Comparison of ENCODE assay signal across 1 cellular context in the genomic region with DNA sequence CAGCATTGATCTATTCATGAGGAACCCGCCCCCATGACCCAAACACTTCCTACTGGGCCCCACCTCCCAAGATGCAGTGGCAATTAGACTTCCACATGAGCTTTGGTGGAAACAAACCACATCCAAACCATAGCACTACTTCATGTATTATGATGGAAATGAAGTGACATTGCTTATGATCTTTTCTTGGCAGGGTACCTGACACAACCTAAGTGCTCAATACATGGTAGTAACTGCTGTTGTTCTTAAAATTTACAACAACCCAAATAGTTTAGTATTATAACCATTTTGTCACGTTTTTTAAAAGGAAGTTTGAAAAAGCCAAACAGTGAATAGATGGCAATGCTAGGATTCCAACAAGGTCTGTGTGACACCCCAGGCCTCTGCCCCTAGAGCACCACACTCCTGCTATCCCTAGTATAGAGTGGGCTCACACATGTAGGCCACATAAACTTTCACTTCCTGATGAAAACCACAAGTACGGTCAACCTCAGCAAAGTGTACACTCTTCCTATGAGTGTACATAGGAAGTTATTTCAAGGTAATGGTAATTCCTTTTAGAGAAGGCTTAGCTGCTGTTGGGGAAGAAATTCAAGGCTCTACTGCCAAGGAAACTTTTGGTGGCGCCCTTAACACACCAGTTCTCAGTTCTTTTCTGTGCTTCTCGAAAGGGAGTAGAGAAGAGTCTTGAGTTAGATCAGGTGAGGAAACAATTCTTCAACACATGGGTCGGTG.
TF ChIP-seq lines count a peak whose summit lies in the region.

No MANE protein-coding gene starts in this region.

TF ChIP-seq in GM23338, 12 proteins besides CTCF, POLR2A, EP300 and RAD21 (continued from another document):
- TF ChIP-seq, protein P1, sequence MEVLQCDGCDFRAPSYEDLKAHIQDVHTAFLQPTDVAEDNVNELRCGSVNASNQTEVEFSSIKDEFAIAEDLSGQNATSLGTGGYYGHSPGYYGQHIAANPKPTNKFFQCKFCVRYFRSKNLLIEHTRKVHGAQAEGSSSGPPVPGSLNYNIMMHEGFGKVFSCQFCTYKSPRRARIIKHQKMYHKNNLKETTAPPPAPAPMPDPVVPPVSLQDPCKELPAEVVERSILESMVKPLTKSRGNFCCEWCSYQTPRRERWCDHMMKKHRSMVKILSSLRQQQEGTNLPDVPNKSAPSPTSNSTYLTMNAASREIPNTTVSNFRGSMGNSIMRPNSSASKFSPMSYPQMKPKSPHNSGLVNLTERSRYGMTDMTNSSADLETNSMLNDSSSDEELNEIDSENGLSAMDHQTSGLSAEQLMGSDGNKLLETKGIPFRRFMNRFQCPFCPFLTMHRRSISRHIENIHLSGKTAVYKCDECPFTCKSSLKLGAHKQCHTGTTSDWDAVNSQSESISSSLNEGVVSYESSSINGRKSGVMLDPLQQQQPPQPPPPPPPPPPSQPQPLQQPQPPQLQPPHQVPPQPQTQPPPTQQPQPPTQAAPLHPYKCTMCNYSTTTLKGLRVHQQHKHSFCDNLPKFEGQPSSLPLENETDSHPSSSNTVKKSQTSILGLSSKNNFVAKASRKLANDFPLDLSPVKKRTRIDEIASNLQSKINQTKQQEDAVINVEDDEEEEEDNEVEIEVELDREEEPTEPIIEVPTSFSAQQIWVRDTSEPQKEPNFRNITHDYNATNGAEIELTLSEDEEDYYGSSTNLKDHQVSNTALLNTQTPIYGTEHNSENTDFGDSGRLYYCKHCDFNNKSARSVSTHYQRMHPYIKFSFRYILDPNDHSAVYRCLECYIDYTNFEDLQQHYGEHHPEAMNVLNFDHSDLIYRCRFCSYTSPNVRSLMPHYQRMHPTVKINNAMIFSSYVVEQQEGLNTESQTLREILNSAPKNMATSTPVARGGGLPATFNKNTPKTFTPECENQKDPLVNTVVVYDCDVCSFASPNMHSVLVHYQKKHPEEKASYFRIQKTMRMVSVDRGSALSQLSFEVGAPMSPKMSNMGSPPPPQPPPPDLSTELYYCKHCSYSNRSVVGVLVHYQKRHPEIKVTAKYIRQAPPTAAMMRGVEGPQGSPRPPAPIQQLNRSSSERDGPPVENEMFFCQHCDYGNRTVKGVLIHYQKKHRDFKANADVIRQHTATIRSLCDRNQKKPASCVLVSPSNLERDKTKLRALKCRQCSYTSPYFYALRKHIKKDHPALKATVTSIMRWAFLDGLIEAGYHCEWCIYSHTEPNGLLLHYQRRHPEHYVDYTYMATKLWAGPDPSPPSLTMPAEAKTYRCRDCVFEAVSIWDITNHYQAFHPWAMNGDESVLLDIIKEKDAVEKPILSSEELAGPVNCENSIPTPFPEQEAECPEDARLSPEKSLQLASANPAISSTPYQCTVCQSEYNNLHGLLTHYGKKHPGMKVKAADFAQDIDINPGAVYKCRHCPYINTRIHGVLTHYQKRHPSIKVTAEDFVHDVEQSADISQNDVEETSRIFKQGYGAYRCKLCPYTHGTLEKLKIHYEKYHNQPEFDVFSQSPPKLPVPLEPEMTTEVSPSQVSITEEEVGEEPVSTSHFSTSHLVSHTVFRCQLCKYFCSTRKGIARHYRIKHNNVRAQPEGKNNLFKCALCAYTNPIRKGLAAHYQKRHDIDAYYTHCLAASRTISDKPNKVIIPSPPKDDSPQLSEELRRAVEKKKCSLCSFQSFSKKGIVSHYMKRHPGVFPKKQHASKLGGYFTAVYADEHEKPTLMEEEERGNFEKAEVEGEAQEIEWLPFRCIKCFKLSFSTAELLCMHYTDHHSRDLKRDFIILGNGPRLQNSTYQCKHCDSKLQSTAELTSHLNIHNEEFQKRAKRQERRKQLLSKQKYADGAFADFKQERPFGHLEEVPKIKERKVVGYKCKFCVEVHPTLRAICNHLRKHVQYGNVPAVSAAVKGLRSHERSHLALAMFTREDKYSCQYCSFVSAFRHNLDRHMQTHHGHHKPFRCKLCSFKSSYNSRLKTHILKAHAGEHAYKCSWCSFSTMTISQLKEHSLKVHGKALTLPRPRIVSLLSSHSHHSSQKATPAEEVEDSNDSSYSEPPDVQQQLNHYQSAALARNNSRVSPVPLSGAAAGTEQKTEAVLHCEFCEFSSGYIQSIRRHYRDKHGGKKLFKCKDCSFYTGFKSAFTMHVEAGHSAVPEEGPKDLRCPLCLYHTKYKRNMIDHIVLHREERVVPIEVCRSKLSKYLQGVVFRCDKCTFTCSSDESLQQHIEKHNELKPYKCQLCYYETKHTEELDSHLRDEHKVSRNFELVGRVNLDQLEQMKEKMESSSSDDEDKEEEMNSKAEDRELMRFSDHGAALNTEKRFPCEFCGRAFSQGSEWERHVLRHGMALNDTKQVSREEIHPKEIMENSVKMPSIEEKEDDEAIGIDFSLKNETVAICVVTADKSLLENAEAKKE (CRISPR knock-in tag; IDR thresholded peaks at IDR 0.05), result no peak
- TF ChIP-seq CREB1 (CRISPR knock-in tag; IDR thresholded peaks at IDR 0.05; ENCODE audit: low read depth) (no peak), ZNF331 (CRISPR knock-in tag; IDR thresholded peaks at IDR 0.05; ENCODE audit: low read depth) (no peak), JUNB (IDR thresholded peaks at IDR 0.05; ENCODE audit: unreplicated experiment) (no peak)
- TF ChIP-seq, protein P2, sequence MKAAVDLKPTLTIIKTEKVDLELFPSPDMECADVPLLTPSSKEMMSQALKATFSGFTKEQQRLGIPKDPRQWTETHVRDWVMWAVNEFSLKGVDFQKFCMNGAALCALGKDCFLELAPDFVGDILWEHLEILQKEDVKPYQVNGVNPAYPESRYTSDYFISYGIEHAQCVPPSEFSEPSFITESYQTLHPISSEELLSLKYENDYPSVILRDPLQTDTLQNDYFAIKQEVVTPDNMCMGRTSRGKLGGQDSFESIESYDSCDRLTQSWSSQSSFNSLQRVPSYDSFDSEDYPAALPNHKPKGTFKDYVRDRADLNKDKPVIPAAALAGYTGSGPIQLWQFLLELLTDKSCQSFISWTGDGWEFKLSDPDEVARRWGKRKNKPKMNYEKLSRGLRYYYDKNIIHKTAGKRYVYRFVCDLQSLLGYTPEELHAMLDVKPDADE (IDR thresholded peaks at IDR 0.05), result no peak
- TF ChIP-seq, protein P3, sequence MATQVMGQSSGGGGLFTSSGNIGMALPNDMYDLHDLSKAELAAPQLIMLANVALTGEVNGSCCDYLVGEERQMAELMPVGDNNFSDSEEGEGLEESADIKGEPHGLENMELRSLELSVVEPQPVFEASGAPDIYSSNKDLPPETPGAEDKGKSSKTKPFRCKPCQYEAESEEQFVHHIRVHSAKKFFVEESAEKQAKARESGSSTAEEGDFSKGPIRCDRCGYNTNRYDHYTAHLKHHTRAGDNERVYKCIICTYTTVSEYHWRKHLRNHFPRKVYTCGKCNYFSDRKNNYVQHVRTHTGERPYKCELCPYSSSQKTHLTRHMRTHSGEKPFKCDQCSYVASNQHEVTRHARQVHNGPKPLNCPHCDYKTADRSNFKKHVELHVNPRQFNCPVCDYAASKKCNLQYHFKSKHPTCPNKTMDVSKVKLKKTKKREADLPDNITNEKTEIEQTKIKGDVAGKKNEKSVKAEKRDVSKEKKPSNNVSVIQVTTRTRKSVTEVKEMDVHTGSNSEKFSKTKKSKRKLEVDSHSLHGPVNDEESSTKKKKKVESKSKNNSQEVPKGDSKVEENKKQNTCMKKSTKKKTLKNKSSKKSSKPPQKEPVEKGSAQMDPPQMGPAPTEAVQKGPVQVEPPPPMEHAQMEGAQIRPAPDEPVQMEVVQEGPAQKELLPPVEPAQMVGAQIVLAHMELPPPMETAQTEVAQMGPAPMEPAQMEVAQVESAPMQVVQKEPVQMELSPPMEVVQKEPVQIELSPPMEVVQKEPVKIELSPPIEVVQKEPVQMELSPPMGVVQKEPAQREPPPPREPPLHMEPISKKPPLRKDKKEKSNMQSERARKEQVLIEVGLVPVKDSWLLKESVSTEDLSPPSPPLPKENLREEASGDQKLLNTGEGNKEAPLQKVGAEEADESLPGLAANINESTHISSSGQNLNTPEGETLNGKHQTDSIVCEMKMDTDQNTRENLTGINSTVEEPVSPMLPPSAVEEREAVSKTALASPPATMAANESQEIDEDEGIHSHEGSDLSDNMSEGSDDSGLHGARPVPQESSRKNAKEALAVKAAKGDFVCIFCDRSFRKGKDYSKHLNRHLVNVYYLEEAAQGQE (IDR thresholded peaks at IDR 0.05; ENCODE audit: unreplicated experiment), result no peak
TF ChIP-seq in GM23338: peak in this region for 0.
